In the genomic region with DNA sequence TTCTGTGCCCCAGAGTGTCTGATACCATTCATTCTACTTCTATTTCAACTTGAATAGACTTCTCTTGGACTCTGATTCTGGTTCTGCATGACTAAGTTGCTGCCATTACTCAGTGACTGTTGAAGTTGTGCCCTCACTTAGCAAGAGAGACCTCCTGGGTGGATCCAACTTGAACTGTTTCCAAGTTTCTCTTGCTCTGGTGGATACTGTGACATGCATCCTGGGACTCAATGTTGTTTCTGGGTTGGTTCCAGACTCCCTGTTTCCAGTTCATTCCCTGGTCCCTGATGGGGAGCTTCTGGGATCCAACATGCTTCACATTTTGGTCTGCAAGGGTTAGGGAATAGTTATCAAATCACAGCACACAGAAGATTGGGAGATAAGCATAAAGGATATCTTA, we compare ENCODE assay signal across 18 cellular contexts. TPM values are rescaled to one million over a fixed set of nuclear protein-coding genes. Genes with fewer than 3 reads are reported as not detected.
DNase-seq lines count a peak whose midpoint lies in the region; ATAC-seq and TF ChIP-seq lines count a peak whose summit lies in the region.
"Had no signal": no experiment of that assay in that cellular context is flagged by ENCODE, and none has a peak within 500 bp of the region (broad histone marks: within the 10 kb centered on the region; RNA-seq: fewer than 3 reads in every experiment).

No MANE protein-coding gene starts in this region.

- H3F3A ChIP-seq in neural progenitor cell (ENCODE audit: low read depth): no peaks in the 10 kb centered on the region

- DNase-seq in Daoy (ENCODE audit: low read depth) (peak; percentile 80), M059J (ENCODE audit: low read depth) (peak; percentile 81), mammary epithelial cell (peak; percentile 1), left kidney (ENCODE audit: low read depth, low spot score) (peak; percentile 47), CD1c-positive myeloid dendritic cell (ENCODE audit: extremely low spot score) (no peak), neural progenitor cell (ENCODE audit: low spot score) (no peak)
- DNase-seq: activated CD4-positive, CD25-positive, alpha-beta regulatory T cell; activated CD8-positive, alpha-beta memory T cell treated with anti-CD3 and anti-CD28 coated beads, Interleukin-2, amount 10 ng/mL, durations not matched to agents 7 days and 5 days; activated naive CD4-positive, alpha-beta T cell treated with Interleukin-2 at 50 U/mL for 16 hours; DMS53; effector memory CD8-positive, alpha-beta T cell; glutamatergic neuron; stimulated activated CD4-positive, alpha-beta T cell treated with anti-CD3 and anti-CD28 coated beads, Interleukin-12 subunit alpha, Interleukin-12 subunit beta, amount 100 ng/mL, for 4 hours; substantia nigra had no signal

- H3K79me2 ChIP-seq in mammary epithelial cell (ENCODE audit: insufficient read depth, low read length): no peaks in the 10 kb centered on the region
- H3K79me2 ChIP-seq in neural progenitor cell (ENCODE audit: low read depth): no peaks in the 10 kb centered on the region

- peaks cover 10% of the 10 kb centered on the region for H3K4me1 Mint-ChIP-seq in neural progenitor cell

- H3K4me3 ChIP-seq in mammary epithelial cell (replicated peaks in 1 of 3; ENCODE audit: insufficient read depth in 1 of 3, low read depth in 2 of 3, low read length in 3 of 3) (no peak overlapping the region), neural progenitor cell (no peak overlapping the region)
- H3K4me3 ChIP-seq: cardiac muscle cell had no signal

- no peaks in the 10 kb centered on the region for H3K9me3 ChIP-seq in mammary epithelial cell (replicated peaks; ENCODE audit: insufficient read depth, low read length)
- no peaks in the 10 kb centered on the region for H3K9me3 ChIP-seq in neural progenitor cell (ENCODE audit: low read depth)

- dilution Hi-C loops in mammary epithelial cell (cut with HindIII; ENCODE audit: low sequenced_read_pairs): loop anchor here (5.0 kb wide), 1 partner anchor 83 kb away; no protein-coding TSS in a partner anchor

- H3K9ac ChIP-seq in mammary epithelial cell (ENCODE audit: insufficient read depth, low read length) (no peak overlapping the region), neural progenitor cell (no peak overlapping the region)

- H3K36me3 ChIP-seq in mammary epithelial cell (ENCODE audit: insufficient read depth, low read length) (no peaks in the 10 kb centered on the region), neural progenitor cell (no peaks in the 10 kb centered on the region)
- H3K36me3 ChIP-seq: cardiac muscle cell had no signal

- H2AFZ ChIP-seq in mammary epithelial cell (ENCODE audit: low read depth, low read length) (no peak overlapping the region), neural progenitor cell (replicated peaks) (no peak overlapping the region)

- ATAC-seq in GM18870 (IDR thresholded peaks at IDR 0.05; ENCODE audit: unreplicated experiment): no peak
- no peak for ATAC-seq in GM19324 (IDR thresholded peaks at IDR 0.05; ENCODE audit: low FRiP score, unreplicated experiment)
- ATAC-seq: activated CD8-positive, alpha-beta memory T cell treated with anti-CD3 and anti-CD28 coated beads, Interleukin-2, amount 10 ng/mL, durations not matched to agents 7 days and 5 days; effector memory CD8-positive, alpha-beta T cell had no signal

- intact Hi-C loops in mammary epithelial cell (cut with micrococcal nuclease): no loop called here

- no peaks in the 10 kb centered on the region for H3K36me3 Mint-ChIP-seq in neural progenitor cell
- H3K36me3 Mint-ChIP-seq: activated CD8-positive, alpha-beta memory T cell treated with anti-CD3 and anti-CD28 coated beads, Interleukin-2, amount 10 ng/mL, durations not matched to agents 7 days and 5 days had no signal

- H3K9me3 Mint-ChIP-seq in neural progenitor cell: peaks cover 11% of the 10 kb centered on the region
- H3K9me3 Mint-ChIP-seq: effector memory CD8-positive, alpha-beta T cell had no signal

- in situ Hi-C loops in mammary epithelial cell (cut with MboI; ENCODE audit: low sequenced_read_pairs in 2 of 2): no loop called here

- H4K20me1 ChIP-seq in mammary epithelial cell (ENCODE audit: insufficient read depth, low read length) (no peaks in the 10 kb centered on the region), neural progenitor cell (ENCODE audit: low read depth) (no peaks in the 10 kb centered on the region)

- CTCF ChIA-PET in mammary epithelial cell (lab: Charles Lee; ENCODE audit: low non-redundant PET): no interaction called here

- H3K4me2 ChIP-seq in mammary epithelial cell (ENCODE audit: insufficient read depth, low read depth, low read length): no peak overlapping the region
- H3K4me2 ChIP-seq in neural progenitor cell: no peak overlapping the region

- BruUV-seq in mammary epithelial cell (replicated peaks; lab: Mats Ljungman, UMichigan): no TSS peak

- H3K27ac Mint-ChIP-seq in neural progenitor cell: no peak overlapping the region
- H3K27ac Mint-ChIP-seq: activated CD8-positive, alpha-beta memory T cell treated with anti-CD3 and anti-CD28 coated beads, Interleukin-2, amount 10 ng/mL, durations not matched to agents 7 days and 5 days; effector memory CD8-positive, alpha-beta T cell had no signal

- no peak overlapping the region for H3K4me3 Mint-ChIP-seq in neural progenitor cell
- H3K4me3 Mint-ChIP-seq: activated CD8-positive, alpha-beta memory T cell treated with anti-CD3 and anti-CD28 coated beads, Interleukin-2, amount 10 ng/mL, durations not matched to agents 7 days and 5 days; effector memory CD8-positive, alpha-beta T cell had no signal

- TF ChIP-seq CTCF in mammary epithelial cell (conservative IDR thresholded peaks at IDR 0.05 in 1 of 2, IDR thresholded peaks at IDR 0.05 in 1 of 2; ENCODE audit: extremely low read depth in 1 of 2, insufficient read depth in 1 of 2, low read depth in 1 of 2, low read length in 2 of 2) (no peak), neural progenitor cell (IDR thresholded peaks at IDR 0.05) (no peak)

- peaks cover 2% of the 10 kb centered on the region for H3K27me3 Mint-ChIP-seq in neural progenitor cell (ENCODE audit: insufficient read depth, low read depth)

- H3K27ac ChIP-seq in mammary epithelial cell (ENCODE audit: insufficient read depth, low read depth, low read length): no peak overlapping the region
- no peak overlapping the region for H3K27ac ChIP-seq in neural progenitor cell
- H3K27ac ChIP-seq: cardiac muscle cell had no signal

- H3K4me1 ChIP-seq in mammary epithelial cell (ENCODE audit: insufficient read depth, low read length) (no peaks in the 10 kb centered on the region), neural progenitor cell (no peaks in the 10 kb centered on the region)

- H3K27me3 ChIP-seq in mammary epithelial cell (ENCODE audit: insufficient read depth, low read length) (no peaks in the 10 kb centered on the region), neural progenitor cell (no peaks in the 10 kb centered on the region)
- H3K27me3 ChIP-seq: cardiac muscle cell had no signal

RNA-seq across cellular contexts. Expression of gene PRPF18, which starts 26.2 kb away (rescaled TPM):
- 48.5 and 56.5 TPM in 2 replicates for total RNA-seq in Daoy (2014; rRNA removed; shearing (Covaris generic))
- 15.3 and 16.7 TPM in 2 replicates for total RNA-seq in M059J (2014; rRNA removed; shearing (Covaris generic))
- total RNA-seq in mammary epithelial cell (10 to 100 TPM; 22.4 to 23.0 TPM), neural progenitor cell (ENCODE audit: low replicate concordance) (22.2 and 30.8 TPM in 2 replicates)
- polyA plus RNA-seq in mammary epithelial cell: 11.4 TPM
- polyA minus RNA-seq in mammary epithelial cell: 1.7 TPM

RNA-seq across cellular contexts. Expression of gene BEND7, which starts 31.8 kb away (rescaled TPM):
- total RNA-seq in Daoy (2014; rRNA removed; shearing (Covaris generic)): 8.0 and 9.9 TPM in 2 replicates
- 0.79 and 1.5 TPM in 2 replicates for total RNA-seq in M059J (2014; rRNA removed; shearing (Covaris generic))
- total RNA-seq in mammary epithelial cell (1 to 10 TPM; 6.0 to 8.0 TPM), neural progenitor cell (ENCODE audit: low replicate concordance) (7.5 and 9.1 TPM in 2 replicates)
- polyA plus RNA-seq in mammary epithelial cell: 1.4 TPM
- 1.4 TPM for polyA minus RNA-seq in mammary epithelial cell
- total RNA-seq: activated CD8-positive, alpha-beta memory T cell treated with anti-CD3 and anti-CD28 coated beads, Interleukin-2, amount 10 ng/mL, durations not matched to agents 7 days and 5 days; OCI-LY7 had no signal

Comparison
In these comparisons a context has a peak if more than half of its experiments do, and no peak if none do; other contexts are left out.
1. DNase-seq: peak in Daoy (single experiment), M059J (single experiment), mammary epithelial cell (single experiment) and left kidney (single experiment); none in CD1c-positive myeloid dendritic cell (single experiment) and neural progenitor cell (single experiment).